Comparison of ENCODE assay signal across 12 cellular contexts in the genomic region with DNA sequence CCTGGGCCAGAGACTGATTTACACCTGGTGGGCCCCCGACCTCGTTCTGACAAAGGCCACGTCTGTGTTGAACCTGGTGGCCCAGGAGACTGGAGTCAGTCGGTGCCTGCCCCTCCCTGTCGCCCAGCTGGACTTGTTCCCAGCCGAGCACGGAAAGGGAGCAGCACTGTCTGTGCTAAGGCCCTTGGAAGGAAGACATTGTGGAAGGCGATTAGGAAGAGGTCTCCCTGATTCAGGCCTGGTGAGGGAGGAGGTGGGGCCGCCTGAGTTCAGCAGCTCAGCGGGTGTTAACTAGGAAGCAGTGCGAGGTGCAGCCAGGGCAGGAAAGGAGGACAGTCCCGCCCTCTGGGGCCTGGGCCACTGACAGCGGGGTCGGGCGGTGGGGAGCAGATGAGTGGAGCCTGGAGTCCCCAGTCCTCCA.
"Had no signal": no experiment of that assay in that cellular context is flagged by ENCODE, and none has a peak within 500 bp of the region (broad histone marks: within the 10 kb centered on the region; RNA-seq: fewer than 3 reads in every experiment).

No MANE protein-coding gene starts in this region.

- ATAC-seq: activated T-helper 17 cell treated with anti-CD3 and anti-CD28 coated beads, Interleukin-2, amount 50 U/mL, for 72 hours; left lobe of liver had no signal

- H3K27me3 ChIP-seq: heart left ventricle, neutrophil, sigmoid colon, suprapubic skin, upper lobe of left lung had no signal

- DNase-seq: activated CD4-positive, alpha-beta T cell treated with anti-CD3 and anti-CD28 coated beads for 48 hours; activated naive CD4-positive, alpha-beta T cell treated with anti-CD3 and anti-CD28 coated beads for 36 hours; activated T-cell treated with anti-CD3 and anti-CD28 coated beads for 4 hours; heart left ventricle; midbrain; sigmoid colon; stimulated activated naive CD4-positive, alpha-beta T cell had no signal

- H3K27ac ChIP-seq: heart left ventricle, neutrophil, sigmoid colon, suprapubic skin, upper lobe of left lung had no signal

- H3K4me3 Mint-ChIP-seq: activated naive CD4-positive, alpha-beta T cell treated with anti-CD3 and anti-CD28 coated beads for 36 hours; activated T-helper 17 cell treated with anti-CD3 and anti-CD28 coated beads, Interleukin-2, amount 50 U/mL, for 72 hours had no signal

- H3K4me3 ChIP-seq: heart left ventricle, sigmoid colon, suprapubic skin, upper lobe of left lung had no signal

- H3K36me3 ChIP-seq: heart left ventricle, neutrophil, sigmoid colon, suprapubic skin, upper lobe of left lung had no signal

- H3K27ac Mint-ChIP-seq: activated naive CD4-positive, alpha-beta T cell treated with anti-CD3 and anti-CD28 coated beads for 36 hours; activated T-helper 17 cell treated with anti-CD3 and anti-CD28 coated beads, Interleukin-2, amount 50 U/mL, for 72 hours had no signal

- H3K4me1 Mint-ChIP-seq: activated T-helper 17 cell treated with anti-CD3 and anti-CD28 coated beads, Interleukin-2, amount 50 U/mL, for 72 hours had no signal

- H3K9me3 ChIP-seq: neutrophil, sigmoid colon, suprapubic skin, upper lobe of left lung had no signal

- H3K4me1 ChIP-seq: sigmoid colon had no signal
